ENCODE assay signal across 8 cellular contexts in genomic region chr3:171257251-171258179, GRCh38.
A peak's percentile ranks its signal among the peaks of the same experiment; 100 is the strongest.
DNase-seq lines count a peak whose midpoint lies in the region; ATAC-seq, FAIRE-seq and TF ChIP-seq lines count a peak whose summit lies in the region.

No MANE protein-coding gene starts in this region.

- ATAC-seq in stimulated activated naive CD8-positive, alpha-beta T cell treated with anti-CD3 and anti-CD28 coated beads, Interleukin-15, Interleukin-2, amounts not matched to agents 100 U/mL and 50 U/mL, for 24 hours = no peak
- peak; percentile 43 for ATAC-seq in HG03108 (IDR thresholded peaks at IDR 0.05; ENCODE audit: unreplicated experiment)

- H3K36me3 ChIP-seq in small intestine (ENCODE audit: control insufficient read depth in 2 of 2, insufficient read depth in 2 of 2, low read length in 2 of 2) (no peaks in the 10 kb centered on the region), tibial nerve (no peaks in the 10 kb centered on the region), stomach (no peaks in the 10 kb centered on the region)

- no peaks in the 10 kb centered on the region for H3K9me3 Mint-ChIP-seq in stimulated activated naive CD8-positive, alpha-beta T cell treated with anti-CD3 and anti-CD28 coated beads, Interleukin-15, Interleukin-2, amounts not matched to agents 100 ng/mL and 50 ng/mL, for 24 hours
- no peaks in the 10 kb centered on the region for H3K9me3 Mint-ChIP-seq in brain

- intact Hi-C loops in stomach (cut with DNase I; ENCODE audit: low total_unique reads) = no loop called here

- no peak for TF ChIP-seq CTCF in brain (conservative IDR thresholded peaks at IDR 0.05)
- TF ChIP-seq CTCF in tibial nerve (IDR thresholded peaks at IDR 0.05) = no peak
- TF ChIP-seq CTCF in stomach (IDR thresholded peaks at IDR 0.05) = no peak

- peaks cover 88% of the 10 kb centered on the region for H3K4me1 Mint-ChIP-seq in stimulated activated naive CD8-positive, alpha-beta T cell treated with anti-CD3 and anti-CD28 coated beads, Interleukin-15, Interleukin-2, amounts not matched to agents 100 ng/mL and 50 ng/mL, for 24 hours (ENCODE audit: low read depth)
- H3K4me1 Mint-ChIP-seq in brain = peaks cover 88% of the 10 kb centered on the region

- H3K27me3 Mint-ChIP-seq in stimulated activated naive CD8-positive, alpha-beta T cell treated with anti-CD3 and anti-CD28 coated beads, Interleukin-15, Interleukin-2, amounts not matched to agents 100 ng/mL and 50 ng/mL, for 24 hours = no peaks in the 10 kb centered on the region
- H3K27me3 Mint-ChIP-seq in brain = no peaks in the 10 kb centered on the region

- peak overlapping the region in 1 of 2 donors; percentile 17 for H3K27ac ChIP-seq in small intestine (ENCODE audit: low read depth in 1 of 2, low read length in 1 of 2)
- H3K27ac ChIP-seq in tibial nerve = no peak overlapping the region
- no peak overlapping the region for H3K27ac ChIP-seq in stomach

- peak overlapping the region; percentile 21 for H3K4me3 Mint-ChIP-seq in stimulated activated naive CD8-positive, alpha-beta T cell treated with anti-CD3 and anti-CD28 coated beads, Interleukin-15, Interleukin-2, amounts not matched to agents 100 ng/mL and 50 ng/mL, for 24 hours
- H3K4me3 Mint-ChIP-seq in brain = no peak overlapping the region

- TF ChIP-seq EP300 in tibial nerve (IDR thresholded peaks at IDR 0.05) (no peak), stomach (IDR thresholded peaks at IDR 0.05) (no peak)

- no peak for FAIRE-seq in small intestine (lab: Jason Lieb, UNC)

- H3K4me1 ChIP-seq in small intestine (ENCODE audit: control insufficient read depth in 2 of 2, insufficient read depth in 1 of 2, low read depth in 1 of 2, low read length in 1 of 2) = peaks cover 6 to 12% of the 10 kb centered on the region in 2 donors
- no peaks in the 10 kb centered on the region for H3K4me1 ChIP-seq in tibial nerve
- peaks cover 0 to 30% (median 11%) of the 10 kb centered on the region in 4 donors for H3K4me1 ChIP-seq in stomach

- no peak for DNase-seq in stimulated activated naive CD8-positive, alpha-beta T cell treated with anti-CD3 and anti-CD28 coated beads, Interleukin-15, Interleukin-2, amounts not matched to agents 100 U/mL and 50 U/mL, for 24 hours
- no peak for DNase-seq in small intestine
- DNase-seq in erythroblast (lab: John Stamatoyannopoulos, UW) = no peak
- no peak for DNase-seq in tibial nerve (ENCODE audit: low spot score in 2 of 2)
- DNase-seq in stomach = no peak

- peaks cover 2% of the 10 kb centered on the region for H3K36me3 Mint-ChIP-seq in stimulated activated naive CD8-positive, alpha-beta T cell treated with anti-CD3 and anti-CD28 coated beads, Interleukin-15, Interleukin-2, amounts not matched to agents 100 ng/mL and 50 ng/mL, for 24 hours (ENCODE audit: low read depth)
- no peaks in the 10 kb centered on the region for H3K36me3 Mint-ChIP-seq in brain

- H3K9me3 ChIP-seq in small intestine (ENCODE audit: control insufficient read depth, low read depth) (no peaks in the 10 kb centered on the region), tibial nerve (no peaks in the 10 kb centered on the region), stomach (no peaks in the 10 kb centered on the region)

- no peaks in the 10 kb centered on the region for H3K27me3 ChIP-seq in small intestine (ENCODE audit: control insufficient read depth in 2 of 2, insufficient read depth in 2 of 2, low read length in 2 of 2)
- H3K27me3 ChIP-seq in tibial nerve = no peaks in the 10 kb centered on the region
- H3K27me3 ChIP-seq in stomach = no peaks in the 10 kb centered on the region

- 85 to 93% (median 87%) methylated on average over 7 of the region's 7 CpGs for WGBS in small intestine, 3 donors
- 68 to 78% methylated on average over 7 of the region's 7 CpGs for WGBS in tibial nerve, 2 donors
- WGBS in stomach, 5 donors = 83 to 90% (median 88%) methylated on average over 7 of the region's 7 CpGs

- H3K4me3 ChIP-seq in small intestine (ENCODE audit: low read depth in 1 of 2, low read length in 2 of 2) = no peak overlapping the region
- no peak overlapping the region for H3K4me3 ChIP-seq in tibial nerve
- no peak overlapping the region for H3K4me3 ChIP-seq in stomach

- no peak for TF ChIP-seq POLR2A in erythroblast (IDR thresholded peaks at IDR 0.05; ENCODE audit: low read length)
- no peak for TF ChIP-seq POLR2A in tibial nerve (IDR thresholded peaks at IDR 0.05)
- TF ChIP-seq POLR2A in stomach (IDR thresholded peaks at IDR 0.05) = no peak

- H3K27ac Mint-ChIP-seq in stimulated activated naive CD8-positive, alpha-beta T cell treated with anti-CD3 and anti-CD28 coated beads, Interleukin-15, Interleukin-2, amounts not matched to agents 100 ng/mL and 50 ng/mL, for 24 hours = peak overlapping the region; percentile 93
- peak overlapping the region in 3 of 5 experiments; percentile 50 to 79 (median 78) for H3K27ac Mint-ChIP-seq in brain
